ENCODE assay signal across 8 cellular contexts in the genomic region with DNA sequence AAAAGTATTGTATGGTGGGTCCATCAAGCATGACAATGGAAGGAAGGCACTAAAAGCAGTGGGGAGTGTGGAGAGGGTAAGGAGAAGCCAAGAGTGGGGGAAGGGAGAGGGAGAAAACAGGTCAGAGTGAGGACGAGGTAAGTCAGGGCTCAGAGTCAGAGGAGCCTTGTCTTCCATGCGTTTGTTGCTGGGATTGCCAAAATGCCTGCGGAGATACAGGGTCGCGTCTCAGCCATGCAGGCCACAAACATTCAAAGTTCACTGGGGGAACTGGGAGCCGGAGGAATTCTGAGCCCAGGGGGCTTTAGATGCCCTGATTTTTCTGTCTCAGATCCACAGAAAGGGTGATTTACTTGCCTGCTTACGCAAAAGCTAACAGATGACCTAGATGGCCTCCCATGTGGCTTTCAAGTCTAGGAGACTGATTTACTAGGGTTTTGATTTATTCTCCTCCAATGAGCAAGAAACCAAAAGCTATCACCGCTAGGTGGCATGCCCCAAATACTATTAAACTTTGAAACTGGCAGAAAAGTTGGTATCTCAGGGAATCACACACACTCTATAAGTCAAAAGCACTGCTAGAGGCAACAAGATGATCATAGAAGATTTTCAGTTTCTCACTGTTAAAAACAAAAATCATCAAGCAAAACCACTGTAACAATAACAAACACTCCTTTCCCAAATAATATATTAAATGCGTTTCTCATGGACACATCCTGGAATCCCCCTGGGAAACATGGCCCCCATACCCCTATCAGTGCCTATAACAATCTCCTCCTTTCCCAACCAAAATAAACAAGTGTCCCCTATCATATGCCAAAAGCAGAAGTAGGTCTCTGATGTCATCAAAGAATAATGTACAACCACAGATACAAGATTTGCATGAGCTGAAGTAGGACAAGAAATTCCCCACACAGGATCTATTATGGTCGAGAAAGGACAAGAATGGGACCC. TPM values are rescaled to one million over a fixed set of nuclear protein-coding genes. Genes with fewer than 3 reads are reported as not detected.
DNase-seq lines count a peak whose midpoint lies in the region; ATAC-seq and TF ChIP-seq lines count a peak whose summit lies in the region.

No MANE protein-coding gene starts in this region.

- H3K36me3 Mint-ChIP-seq in Calu3 (ENCODE audit: insufficient read depth, unreplicated experiment), result no peaks in the 10 kb centered on the region
- H3K36me3 Mint-ChIP-seq in neural crest cell (ENCODE audit: low read depth), result no peaks in the 10 kb centered on the region

- peak; percentile 85 for ATAC-seq in GM19351 (IDR thresholded peaks at IDR 0.05; ENCODE audit: unreplicated experiment)
- ATAC-seq in HG03432 (IDR thresholded peaks at IDR 0.05; ENCODE audit: unreplicated experiment), result peak; percentile 91

- CTCF ChIA-PET in Calu3 (lab: Charles Lee), result interaction anchor here (0.6 to 1.4 kb wide), 6 partner anchors 9 to 317 kb away, joined by 3 to 6 read pairs (median 4); a partner anchor contains a TSS

- intact Hi-C loops in Calu3 (cut with micrococcal nuclease; ENCODE audit: unreplicated experiment), result loop anchor here (2.0 to 10.0 kb wide), 3 partner anchors 252 to 366 kb away; a partner anchor contains a TSS

- no TSS peak for BruUV-seq in Calu3 (replicated peaks; lab: Mats Ljungman, UMichigan)

- peak; percentile 66 for DNase-seq in Calu3
- peak; percentile 73 for DNase-seq in NOMO-1 treated with DMSO at 0.1 percent for 48 hours (lab: John Stamatoyannopoulos, UW; ENCODE audit: unreplicated experiment)
- DNase-seq in activated T-cell treated with anti-CD3 and anti-CD28 coated beads, Interleukin-2, amount 50 U/mL, for 48 hours, result peak; percentile 64 to 65
- DNase-seq in fibroblast of pulmonary artery (ENCODE audit: low read depth), result peak; percentile 90
- DNase-seq in neural crest cell (ENCODE audit: low read depth, low spot score), result peak; percentile 47
- DNase-seq in ureter (ENCODE audit: low spot score), result peak; percentile 76

- H3K4me3 ChIP-seq in fibroblast of pulmonary artery (replicated peaks; ENCODE audit: low read depth, low read length), result no peak overlapping the region

- H3K4me3 Mint-ChIP-seq in Calu3 (ENCODE audit: low read depth, unreplicated experiment) (no peak overlapping the region), neural crest cell (no peak overlapping the region)

- TF ChIP-seq CTCF in Calu3 (IDR thresholded peaks at IDR 0.05; ENCODE audit: unreplicated experiment) (no peak), fibroblast of pulmonary artery (IDR thresholded peaks at IDR 0.05; ENCODE audit: low read length, missing control alignments) (peak; percentile 76), neural crest cell (conservative IDR thresholded peaks at IDR 0.05) (peak; percentile 77)

- H3K4me1 Mint-ChIP-seq in Calu3 (ENCODE audit: low read depth, unreplicated experiment) (no peaks in the 10 kb centered on the region), neural crest cell (peaks cover 11% of the 10 kb centered on the region)

- H3K27me3 Mint-ChIP-seq in Calu3 (ENCODE audit: unreplicated experiment) (peaks cover 26% of the 10 kb centered on the region), neural crest cell (ENCODE audit: low read depth) (no peaks in the 10 kb centered on the region)

- H3K27ac Mint-ChIP-seq in Calu3 (ENCODE audit: unreplicated experiment) (no peak overlapping the region), neural crest cell (ENCODE audit: unreplicated experiment) (peak overlapping the region; percentile 85)

- no peaks in the 10 kb centered on the region for H3K9me3 Mint-ChIP-seq in Calu3 (ENCODE audit: low read depth, unreplicated experiment)
- no peaks in the 10 kb centered on the region for H3K9me3 Mint-ChIP-seq in neural crest cell

RNA-seq across cellular contexts. Expression of a gene that starts 26.6 kb away (rescaled TPM):
- total RNA-seq in Calu3 (2022), result 22.7 and 23.0 TPM in 2 replicates
- 22.1 and 26.2 TPM in 2 replicates for total RNA-seq in neural crest cell
- total RNA-seq in ureter, result 24.7 TPM
